ENCODE assay signal across 9 cellular contexts in genomic region chr12:75482636-75483035, GRCh38. TPM values are rescaled to one million over a fixed set of nuclear protein-coding genes. Genes with fewer than 3 reads are reported as not detected.
DNase-seq lines count a peak whose midpoint lies in the region; ATAC-seq and TF ChIP-seq lines count a peak whose summit lies in the region.
"Had no signal": no experiment of that assay in that cellular context is flagged by ENCODE, and none has a peak within 500 bp of the region (broad histone marks: within the 10 kb centered on the region; RNA-seq: fewer than 3 reads in every experiment).

No MANE protein-coding gene starts in this region.

- H3K79me2 ChIP-seq in OCI-LY1 (ENCODE audit: insufficient read depth, low read length), result peaks cover 38% of the 10 kb centered on the region

- TF ChIP-seq CTCF in heart right ventricle (IDR thresholded peaks at IDR 0.05) (no peak), OCI-LY1 (IDR thresholded peaks at IDR 0.05; ENCODE audit: low read length) (no peak), fibroblast of pulmonary artery (IDR thresholded peaks at IDR 0.05; ENCODE audit: low read length, missing control alignments) (no peak), upper lobe of right lung (IDR thresholded peaks at IDR 0.05) (no peak)

- DNase-seq in heart right ventricle (no peak), Right ventricle myocardium inferior (ENCODE audit: missing footprints) (no peak), fibroblast of pulmonary artery (ENCODE audit: low read depth) (no peak), upper lobe of right lung (no peak), NCI-H2227 (lab: John Stamatoyannopoulos, UW; ENCODE audit: unreplicated experiment) (no peak)
- DNase-seq in stimulated activated naive CD4-positive, alpha-beta T cell treated with Interleukin-2 at 50 U/mL for 16 hours (lab: John Stamatoyannopoulos, UW), result no peak
- DNase-seq: left colon had no signal

- H3K27me3 ChIP-seq in heart right ventricle (no peaks in the 10 kb centered on the region), OCI-LY1 (ENCODE audit: insufficient read depth, low read length) (no peaks in the 10 kb centered on the region), upper lobe of right lung (no peaks in the 10 kb centered on the region)

- H4K20me1 ChIP-seq in OCI-LY1 (ENCODE audit: insufficient read depth, low read length), result no peaks in the 10 kb centered on the region

- H3K4me3 ChIP-seq in heart right ventricle (peak overlapping the region in 6 of 10 donors; percentile 23 to 58 (median 50)), OCI-LY1 (ENCODE audit: low read depth, low read length, poor library complexity, severe bottlenecking) (peak overlapping the region; percentile 82), fibroblast of pulmonary artery (replicated peaks; ENCODE audit: low read depth, low read length) (peak overlapping the region; percentile 71), upper lobe of right lung (peak overlapping the region; percentile 52)

- ATAC-seq in heart right ventricle, result no peak
- no peak for ATAC-seq in Right ventricle myocardium inferior
- ATAC-seq in upper lobe of right lung, result no peak
- no peak for ATAC-seq in GM19035 (IDR thresholded peaks at IDR 0.05; ENCODE audit: unreplicated experiment)
- ATAC-seq: left colon had no signal

- peaks cover 0 to 20% (median 0%) of the 10 kb centered on the region in 9 donors for H3K36me3 ChIP-seq in heart right ventricle
- H3K36me3 ChIP-seq in OCI-LY1 (ENCODE audit: insufficient read depth, low read length), result peaks cover 39% of the 10 kb centered on the region; the same call in 1 of the 2 replicates
- no peaks in the 10 kb centered on the region for H3K36me3 ChIP-seq in upper lobe of right lung

- H3F3A ChIP-seq in OCI-LY1 (ENCODE audit: insufficient read depth, low read length), result no peaks in the 10 kb centered on the region

- no peaks in the 10 kb centered on the region for H3K9me2 ChIP-seq in OCI-LY1 (ENCODE audit: low read depth, low read length)

- H2AFZ ChIP-seq in OCI-LY1 (ENCODE audit: low read length), result no peak overlapping the region

- peaks cover 0 to 75% (median 0%) of the 10 kb centered on the region in 9 donors for H3K4me1 ChIP-seq in heart right ventricle
- H3K4me1 ChIP-seq in OCI-LY1 (ENCODE audit: insufficient read depth, low read length, severe bottlenecking), result peaks cover 73% of the 10 kb centered on the region
- H3K4me1 ChIP-seq in upper lobe of right lung, result peaks cover 20% of the 10 kb centered on the region

- H3K4me2 ChIP-seq in OCI-LY1 (ENCODE audit: low read length), result peak overlapping the region; percentile 88

- WGBS in heart right ventricle, 2 donors, result 31 to 48% methylated on average over 4 of the region's 4 CpGs

- H3K9me3 ChIP-seq in heart right ventricle, result no peaks in the 10 kb centered on the region
- H3K9me3 ChIP-seq in OCI-LY1 (ENCODE audit: low read length), result no peaks in the 10 kb centered on the region
- no peaks in the 10 kb centered on the region for H3K9me3 ChIP-seq in upper lobe of right lung

- intact Hi-C loops in heart right ventricle (cut with DNase I), result loop anchor here in 4 of 10 donors (5.0 to 10.0 kb wide), 4 partner anchors 88 to 788 kb away; partner anchors contain the start of genes GLIPR1L2 (in 3 of the 4), CAPS2 (in 2 of the 4) and GLIPR1L1 (in 2 of the 4)
- intact Hi-C loops in Right ventricle myocardium inferior (cut with DNase I), result no loop called here
- intact Hi-C loops in upper lobe of right lung (cut with DNase I), result no loop called here

- peak overlapping the region in 1 of 10 donors; percentile 89 for H3K27ac ChIP-seq in heart right ventricle
- H3K27ac ChIP-seq in OCI-LY1 (ENCODE audit: low read depth, low read length, poor library complexity, severe bottlenecking), result peak overlapping the region; percentile 92
- peak overlapping the region; percentile 20 for H3K27ac ChIP-seq in upper lobe of right lung

- peak overlapping the region; percentile 87 for H3K9ac ChIP-seq in OCI-LY1 (ENCODE audit: low read length)

RNA-seq across cellular contexts. Expression of gene GLIPR1, which starts 2.1 kb away (rescaled TPM):
- total RNA-seq in heart right ventricle (10 to 100 TPM in 3 of 10 donors, 1 to 10 TPM in 7; 3.1 to 25.6 (median 5.1) TPM), Right ventricle myocardium inferior (12.2 TPM), upper lobe of right lung (38.2 TPM)
- polyA plus RNA-seq in heart right ventricle, result 1 to 10 TPM; 2.0 to 3.9 TPM

RNA-seq across cellular contexts. Expression of gene KRR1, which starts 28.8 kb away (rescaled TPM):
- total RNA-seq in heart right ventricle (10 to 100 TPM; 29.2 to 44.2 (median 33.1) TPM), Right ventricle myocardium inferior (31.1 TPM), upper lobe of right lung (45.3 TPM)
- 10 to 100 TPM in 1 of 2 donors, 1 to 10 TPM in 1; 8.9 to 19.6 TPM for polyA plus RNA-seq in heart right ventricle
